ENCODE assay signal across 25 cellular contexts in the genomic region with DNA sequence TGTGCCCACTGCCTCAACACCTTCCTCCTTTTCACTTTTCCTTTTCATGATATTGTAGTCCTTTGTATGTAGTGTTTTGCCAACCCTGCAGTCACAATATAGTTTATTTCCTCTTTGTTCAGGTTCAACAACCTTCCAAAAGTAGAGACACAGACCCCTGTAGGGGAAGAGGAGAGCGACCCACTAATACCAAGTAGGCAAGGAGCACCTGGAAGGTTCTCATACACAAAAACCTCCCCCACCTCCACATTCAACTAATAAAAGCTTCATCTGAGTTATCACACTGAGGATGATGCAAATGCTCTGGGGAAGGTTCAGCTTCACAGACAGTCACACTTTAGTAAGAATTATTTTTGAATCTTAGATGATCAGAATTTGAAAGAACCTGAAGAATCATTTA. TPM values are rescaled to one million over a fixed set of nuclear protein-coding genes. Genes with fewer than 3 reads are reported as not detected.
DNase-seq lines count a peak whose midpoint lies in the region; ATAC-seq, FAIRE-seq and TF ChIP-seq lines count a peak whose summit lies in the region.
"Had no signal": no experiment of that assay in that cellular context is flagged by ENCODE, and none has a peak within 500 bp of the region (broad histone marks: within the 10 kb centered on the region; RNA-seq: fewer than 3 reads in every experiment).

No MANE protein-coding gene starts in this region.

- BruUV-seq in GM12878 (replicated peaks; lab: Mats Ljungman, UMichigan): no TSS peak

- no peak for FAIRE-seq in GM12878 (lab: Jason Lieb, UNC)
- FAIRE-seq: A204.1, K562, RCC 7860 had no signal

- H3K27me3 Mint-ChIP-seq in IgD-negative memory B cell (no peaks in the 10 kb centered on the region), natural killer cell (ENCODE audit: low read depth in 2 of 2) (no peaks in the 10 kb centered on the region)

- TF ChIP-seq EP300 in GM12878 (IDR thresholded peaks at IDR 0.05; ENCODE audit: borderline replicate concordance in 1 of 2, control insufficient read depth in 1 of 2, low read depth in 2 of 2, low read length in 2 of 2): no peak

- H4K20me1 ChIP-seq in BLaER1 treated with 17β-estradiol and CSF1 and Interleukin-3, amounts not matched to agents 10 nM and 100 nM: peaks cover 0 to 100% (median 96%) of the 10 kb centered on the region in 11 experiments; a peak in 19 of 22 replicates
- peaks cover 3% of the 10 kb centered on the region; the same call in 1 of the 2 replicates for H4K20me1 ChIP-seq in GM12878 (ENCODE audit: control insufficient read depth, insufficient read depth)

- H3K79me2 ChIP-seq in GM12878 (ENCODE audit: control insufficient read depth, insufficient read depth, low read length): peaks cover 87% of the 10 kb centered on the region

- H3K27ac Mint-ChIP-seq in IgD-negative memory B cell (peak overlapping the region; percentile 37 to 92 (median 78)), natural killer cell (peak overlapping the region; percentile 84 to 94)
- H3K27ac Mint-ChIP-seq: CD4-positive, CD25-positive, alpha-beta regulatory T cell had no signal

- WGBS in GM12878 (ENCODE audit: insufficient coverage, insufficient replicate concordance, low lambda C conversion rate, missing lambda C conversion rate): 71% methylated on average over 1 of the region's 1 CpG
- WGBS in esophagus squamous epithelium, 2 donors: 67 to 83% methylated on average over 1 of the region's 1 CpG

- H3K9ac ChIP-seq in BLaER1 treated with 17β-estradiol and CSF1 and Interleukin-3, amounts not matched to agents 10 nM and 100 nM: peak overlapping the region in 1 of 11 experiments; percentile 12; a peak in 1 of 22 replicates
- no peak overlapping the region for H3K9ac ChIP-seq in GM12878 (ENCODE audit: control insufficient read depth, insufficient read depth, low read length)

- POLR2A ChIA-PET in GM12878 (lab: Charles Lee): interaction anchor here (2.6 kb wide), 1 partner anchor 13 kb away, joined by 9 read pairs; no protein-coding TSS in a partner anchor

- H3K4me1 Mint-ChIP-seq in IgD-negative memory B cell (peaks cover 60 to 76% (median 68%) of the 10 kb centered on the region in 3 donors), natural killer cell (peaks cover 73 to 82% of the 10 kb centered on the region in 2 donors)

- ATAC-seq in GM12878 (no peak), natural killer cell (no peak), HG02642 (IDR thresholded peaks at IDR 0.05; ENCODE audit: poor library complexity, unreplicated experiment) (no peak)
- ATAC-seq: HCT116, K562 had no signal

- H3K36me3 ChIP-seq in BLaER1 treated with 17β-estradiol and CSF1 and Interleukin-3, amounts not matched to agents 10 nM and 100 nM: peaks cover 61 to 92% (median 79%) of the 10 kb centered on the region in 11 experiments
- H3K36me3 ChIP-seq in GM12878 (ENCODE audit: control insufficient read depth in 2 of 2, insufficient read depth in 2 of 2, low read length in 1 of 2) (peaks cover 6 to 34% of the 10 kb centered on the region in 2 experiments; a peak in 3 of 4 replicates), esophagus squamous epithelium (no peaks in the 10 kb centered on the region)
- H3K36me3 ChIP-seq: BE2C, SJSA1 had no signal

- CTCF ChIA-PET in GM12878 (lab: Yijun Ruan, JAX): interaction anchor here (0.7 to 1.9 kb wide), 6 partner anchors 13 to 65 kb away, joined by 3 to 7 read pairs (median 4); no protein-coding TSS in a partner anchor

- no peaks in the 10 kb centered on the region for H3K27me3 ChIP-seq in BLaER1 treated with 17β-estradiol and CSF1 and Interleukin-3, amounts not matched to agents 10 nM and 100 nM
- no peaks in the 10 kb centered on the region for H3K27me3 ChIP-seq in GM12878 (replicated peaks in 1 of 2; ENCODE audit: control insufficient read depth in 2 of 2, insufficient read depth in 2 of 2, low read length in 1 of 2)
- peaks cover 0 to 10% (median 0%) of the 10 kb centered on the region in 4 donors for H3K27me3 ChIP-seq in esophagus squamous epithelium
- peaks cover 0 to 4% (median 0%) of the 10 kb centered on the region in 45 donors for H3K27me3 ChIP-seq in dorsolateral prefrontal cortex
- H3K27me3 ChIP-seq: BE2C, SJSA1 had no signal

- intact Hi-C loops in GM12878 (cut with micrococcal nuclease; ENCODE audit: unreplicated experiment): no loop called here
- intact Hi-C loops in natural killer cell (cut with micrococcal nuclease): no loop called here
- intact Hi-C loops in esophagus squamous epithelium (cut with DNase I): no loop called here
- intact Hi-C loops in dorsolateral prefrontal cortex (cut with DNase I): no loop called here

- TF ChIP-seq CTCF in GM12878 (IDR thresholded peaks at IDR 0.05 in 2 of 3, conservative IDR thresholded peaks at IDR 0.05 in 1 of 3; ENCODE audit: control insufficient read depth in 2 of 3, extremely low read depth in 1 of 3, insufficient read depth in 1 of 3, low read depth in 3 of 3, low read length in 3 of 3) (no peak), natural killer cell (IDR thresholded peaks at IDR 0.05) (no peak), esophagus squamous epithelium (IDR thresholded peaks at IDR 0.05) (no peak), dorsolateral prefrontal cortex (IDR thresholded peaks at IDR 0.05 in 54 of 56, conservative IDR thresholded peaks at IDR 0.05 in 2 of 56; ENCODE audit: low read depth in 1 of 56, partially characterized antibody in 56 of 56) (no peak)

- H3K4me3 ChIP-seq in BLaER1 treated with 17β-estradiol and CSF1 and Interleukin-3, amounts not matched to agents 10 nM and 100 nM: no peak overlapping the region
- H3K4me3 ChIP-seq in GM12878 (no peak overlapping the region), esophagus squamous epithelium (no peak overlapping the region), dorsolateral prefrontal cortex (no peak overlapping the region)
- H3K4me3 ChIP-seq: K562, SJSA1 had no signal

- peak overlapping the region in 6 of 11 experiments; percentile 5 to 94 (median 84); a peak in 6 of 22 replicates for H3K4me2 ChIP-seq in BLaER1 treated with 17β-estradiol and CSF1 and Interleukin-3, amounts not matched to agents 10 nM and 100 nM
- H3K4me2 ChIP-seq in GM12878 (ENCODE audit: control insufficient read depth, insufficient read depth): 0 out of 2 replicates have a peak overlapping the region, but pooled peaks have one; percentile 22

- no peak for TF ChIP-seq RAD21 in GM12878 (IDR thresholded peaks at IDR 0.05; ENCODE audit: insufficient read depth, low read depth, low read length)

- SMC1A ChIA-PET in GM12878 (lab: Charles Lee; ENCODE audit: uncharacterized antibody, unreplicated experiment): interaction anchor here (0.7 to 3.2 kb wide), 9 partner anchors 13 to 151 kb away, joined by 3 to 15 read pairs (median 5); no protein-coding TSS in a partner anchor

- peaks cover 0 to 21% (median 13%) of the 10 kb centered on the region in 11 experiments; a peak in 11 of 22 replicates for H3K9me3 ChIP-seq in BLaER1 treated with 17β-estradiol and CSF1 and Interleukin-3, amounts not matched to agents 10 nM and 100 nM (replicated peaks in 1 of 11)
- H3K9me3 ChIP-seq in GM12878 (replicated peaks; ENCODE audit: control insufficient read depth, insufficient read depth, low read length) (peaks cover 3% of the 10 kb centered on the region; the same call in 2 of the 3 replicates), esophagus squamous epithelium (no peaks in the 10 kb centered on the region)
- H3K9me3 ChIP-seq: BE2C, SJSA1 had no signal

- no peak for DNase-seq in GM12878 (ENCODE audit: low read depth, low spot score)
- DNase-seq in natural killer cell: no peak
- no peak for DNase-seq in esophagus squamous epithelium (lab: John Stamatoyannopoulos, UW)
- no peak for DNase-seq in middle frontal gyrus (ENCODE audit: extremely low spot score, low spot score)
- no peak for DNase-seq in dorsolateral prefrontal cortex
- DNase-seq: BE2C; CD4-positive, CD25-positive, alpha-beta regulatory T cell; COR-L47; DMS79 treated with DMSO at 0.1 percent for 48 hours; GOT3; NCI-H1105; NCI-H146; NCI-H2029; NCI-H2227 treated with DMSO at 0.1 percent for 48 hours; NCI-H510A; NCI-H82; OCI-M1 had no signal

- H3K4me3 Mint-ChIP-seq in IgD-negative memory B cell (peak overlapping the region in 3 of 4 donors; percentile 57 to 79 (median 74)), natural killer cell (peak overlapping the region; percentile 55)
- H3K4me3 Mint-ChIP-seq: CD4-positive, CD25-positive, alpha-beta regulatory T cell had no signal

- in situ Hi-C loops in GM12878 (cut with MboI): no loop called here

- H2AFZ ChIP-seq in GM12878 (ENCODE audit: control insufficient read depth, low read depth, low read length): no peak overlapping the region

- RAD21 ChIA-PET in GM12878 (lab: Charles Lee; ENCODE audit: unreplicated experiment): interaction anchor here (0.8 to 1.7 kb wide), 3 partner anchors 8 to 39 kb away, joined by 3 to 4 read pairs (median 4); no protein-coding TSS in a partner anchor

- peaks cover 23% of the 10 kb centered on the region for H3K36me3 Mint-ChIP-seq in IgD-negative memory B cell
- peaks cover 10% of the 10 kb centered on the region for H3K36me3 Mint-ChIP-seq in natural killer cell

- H3K27ac ChIP-seq in BLaER1 treated with 17β-estradiol and CSF1 and Interleukin-3, amounts not matched to agents 10 nM and 100 nM: peak overlapping the region in 3 of 11 experiments; percentile 6 to 23 (median 13); a peak in 3 of 22 replicates
- H3K27ac ChIP-seq in GM12878 (ENCODE audit: control insufficient read depth, insufficient read depth) (no peak overlapping the region; the same call in 1 of the 2 replicates), esophagus squamous epithelium (no peak overlapping the region), dorsolateral prefrontal cortex (no peak overlapping the region)
- H3K27ac ChIP-seq: SJSA1 had no signal

- TF ChIP-seq POLR2A in GM12878 (IDR thresholded peaks at IDR 0.05; ENCODE audit: low read depth, low read length) (no peak), esophagus squamous epithelium (IDR thresholded peaks at IDR 0.05) (no peak)

- H3K4me1 ChIP-seq in BLaER1 treated with 17β-estradiol and CSF1 and Interleukin-3, amounts not matched to agents 10 nM and 100 nM: peaks cover 57 to 100% (median 72%) of the 10 kb centered on the region in 10 experiments
- peaks cover 55% of the 10 kb centered on the region for H3K4me1 ChIP-seq in GM12878 (ENCODE audit: control insufficient read depth, insufficient read depth, low read length)
- H3K4me1 ChIP-seq in esophagus squamous epithelium: no peaks in the 10 kb centered on the region
- H3K4me1 ChIP-seq: BE2C had no signal

- H3K9me3 Mint-ChIP-seq in IgD-negative memory B cell: peaks cover 0 to 1% (median 0%) of the 10 kb centered on the region in 3 donors
- H3K9me3 Mint-ChIP-seq in natural killer cell: peaks cover 0 to 3% of the 10 kb centered on the region in 2 donors

RNA-seq across cellular contexts. Expression of a gene that starts 41.6 kb away (rescaled TPM):
- polyA plus RNA-seq in IgD-negative memory B cell (174 TPM), GM12878 (2011; rRNA removed) (281 and 306 TPM in 2 replicates), GM12878 (2014; fragmentation: Illumina TruSeq; extraction: Trizol) (107 and 128 TPM in 2 replicates), GM12878 (2014; fragmentation: Nextera tagmentation; extraction: Ambion mirVana) (10 to 100 TPM; 26.2 to 37.0 TPM), GM12878 (2014; rRNA removed) (108 and 110 TPM in 2 replicates), GM12878 (2016; fragmentation: Nextera tagmentation; extraction: Ambion mirVana) (10 to 100 TPM; 92.4 to 93.7 TPM)
- total RNA-seq in GM12878 (2013; cell fraction: nucleolus; rRNA removed): 528 and 572 TPM in 2 replicates
- total RNA-seq in GM12878 (2014; rRNA removed) (151 and 167 TPM in 2 replicates), GM12878 (2014; rRNA removed; fragmentation: Illumina TruSeq; extraction: Trizol) (143 and 148 TPM in 2 replicates), GM12878 (2021) (137 and 142 TPM in 2 replicates), natural killer cell (100 to 1,000 TPM in 1 of 3 donors, 10 to 100 TPM in 2; 95.3 to 137 (median 97.1) TPM), esophagus squamous epithelium (1 to 10 TPM in 3 of 4 donors, under 1 TPM in 1; 0.57 to 7.6 (median 3.7) TPM), dorsolateral prefrontal cortex (10 to 100 TPM in 19 of 120 experiments, 1 to 10 TPM in 99, under 1 TPM in 2; 0.84 to 20.5 (median 5.2) TPM)
- polyA plus RNA-seq in GM12878 (2011; ENCODE audit: low read depth): 51.5 TPM
- polyA plus RNA-seq in GM12878 (2011; cell fraction: cytosol; rRNA removed): 333 and 336 TPM in 2 replicates
- 200 and 264 TPM in 2 replicates for polyA plus RNA-seq in GM12878 (2011; cell fraction: nucleus; rRNA removed)
- 66.8 and 75.2 TPM in 2 replicates for polyA plus RNA-seq in GM12878 (2012)
- 802 and 813 TPM in 2 replicates for polyA minus RNA-seq in GM12878 (2011; rRNA and poly(A)+ RNA removed)
- polyA minus RNA-seq in GM12878 (2011; cell fraction: cytosol; rRNA and poly(A)+ RNA removed): 162 and 192 TPM in 2 replicates
- polyA minus RNA-seq in GM12878 (2011; cell fraction: nucleus; rRNA and poly(A)+ RNA removed): 171 and 266 TPM in 2 replicates

Comparison
In these comparisons a context has a peak if more than half of its experiments do, and no peak if none do; other contexts are left out.
1. RNA of a gene that starts 41.6 kb away (total RNA-seq): 137 to 572 TPM in GM12878 and 95.3 to 137 TPM in natural killer cell; 0.57 to 7.6 TPM in esophagus squamous epithelium and 0.84 to 20.5 TPM in dorsolateral prefrontal cortex; every median in the first group is over 4 times any median in the second.